20 cellular contexts compared by ENCODE assay signal in genomic region chr2:216646116-216646515, GRCh38. TPM values are rescaled to one million over a fixed set of nuclear protein-coding genes. Genes with fewer than 3 reads are reported as not detected.
DNase-seq lines count a peak whose midpoint lies in the region; ATAC-seq and TF ChIP-seq lines count a peak whose summit lies in the region.
"Had no signal": no experiment of that assay in that cellular context is flagged by ENCODE, and none has a peak within 500 bp of the region (broad histone marks: within the 10 kb centered on the region; RNA-seq: fewer than 3 reads in every experiment).

No MANE protein-coding gene starts in this region.

- no peak overlapping the region for H3K4me3 Mint-ChIP-seq in nephron
- no peak overlapping the region for H3K4me3 Mint-ChIP-seq in activated CD4-positive, alpha-beta memory T cell treated with anti-CD3 and anti-CD28 coated beads, Interleukin-2, amount 10 ng/mL, durations not matched to agents 7 days and 5 days
- H3K4me3 Mint-ChIP-seq: CD4-positive, alpha-beta memory T cell had no signal

- TF ChIP-seq CTCF in IMR-90 (conservative IDR thresholded peaks at IDR 0.05; ENCODE audit: low read depth, low read length) (no peak), body of pancreas (IDR thresholded peaks at IDR 0.05) (no peak), nephron (IDR thresholded peaks at IDR 0.05; ENCODE audit: unreplicated experiment in 3 of 3) (no peak), thoracic aorta (IDR thresholded peaks at IDR 0.05) (no peak), OCI-LY7 (conservative IDR thresholded peaks at IDR 0.05; ENCODE audit: low read length) (no peak)

- intact Hi-C loops in IMR-90 (cut with micrococcal nuclease): no loop called here
- intact Hi-C loops in body of pancreas (cut with DNase I): no loop called here
- intact Hi-C loops in OCI-LY7 (cut with micrococcal nuclease; ENCODE audit: unreplicated experiment): no loop called here

- peak overlapping the region; percentile 31 to 91 (median 34) for H3K27ac Mint-ChIP-seq in nephron
- H3K27ac Mint-ChIP-seq in activated CD4-positive, alpha-beta memory T cell treated with anti-CD3 and anti-CD28 coated beads, Interleukin-2, amount 10 ng/mL, durations not matched to agents 7 days and 5 days: no peak overlapping the region
- H3K27ac Mint-ChIP-seq: CD4-positive, alpha-beta memory T cell had no signal

- H3K4me1 ChIP-seq in IMR-90 (ENCODE audit: control insufficient read depth, insufficient read depth, low read length) (peaks cover 24% of the 10 kb centered on the region; the same call in 1 of the 2 replicates), body of pancreas (peaks cover 83% of the 10 kb centered on the region), thoracic aorta (ENCODE audit: control insufficient read depth in 1 of 2, low read depth in 2 of 2) (peaks cover 36 to 84% of the 10 kb centered on the region in 2 donors), OCI-LY7 (ENCODE audit: insufficient read depth, low read length, poor library complexity, severe bottlenecking) (peaks cover 5% of the 10 kb centered on the region)

- H3K4me2 ChIP-seq in IMR-90 (ENCODE audit: low read depth, low read length) (no peak overlapping the region), OCI-LY7 (ENCODE audit: low read length) (no peak overlapping the region)
- H3K4me2 ChIP-seq: BLaER1 had no signal

- no peak overlapping the region for H3K4ac ChIP-seq in IMR-90 (ENCODE audit: low read depth, low read length)

- H2BK15ac ChIP-seq in IMR-90 (ENCODE audit: low read depth, low read length): no peak overlapping the region

- BruUV-seq in IMR-90 (replicated peaks; lab: Mats Ljungman, UMichigan): no TSS peak
- no TSS peak for BruUV-seq in OCI-LY7 (replicated peaks; lab: Mats Ljungman, UMichigan)

- H3K56ac ChIP-seq in IMR-90 (ENCODE audit: extremely low read depth, insufficient read depth, low read length): no peak overlapping the region

- H3K79me1 ChIP-seq in IMR-90 (ENCODE audit: low read depth in 1 of 2, low read length in 2 of 2): no peaks in the 10 kb centered on the region

- H3K4me3 ChIP-seq in IMR-90 (ENCODE audit: insufficient read depth, low read depth, low read length): no peak overlapping the region
- H3K4me3 ChIP-seq in body of pancreas: no peak overlapping the region
- no peak overlapping the region for H3K4me3 ChIP-seq in thoracic aorta
- no peak overlapping the region for H3K4me3 ChIP-seq in OCI-LY7 (ENCODE audit: low read depth, low read length, poor library complexity, severe bottlenecking)
- H3K4me3 ChIP-seq: BLaER1 had no signal

- no peak overlapping the region for H2BK5ac ChIP-seq in IMR-90 (ENCODE audit: low read depth, low read length, poor library complexity, severe bottlenecking)

- H3K79me2 ChIP-seq in OCI-LY7 (ENCODE audit: insufficient read depth, low read depth, low read length): no peaks in the 10 kb centered on the region

- H2AFZ ChIP-seq in IMR-90 (replicated peaks; ENCODE audit: low read length, poor library complexity) (no peak overlapping the region), OCI-LY7 (ENCODE audit: low read length) (no peak overlapping the region)

- H3K36me3 ChIP-seq in IMR-90 (ENCODE audit: control insufficient read depth, insufficient read depth, low read length) (no peaks in the 10 kb centered on the region), body of pancreas (replicated peaks in 1 of 2; ENCODE audit: insufficient read depth in 1 of 2, low read depth in 2 of 2) (no peaks in the 10 kb centered on the region), thoracic aorta (peaks cover 3% of the 10 kb centered on the region), OCI-LY7 (ENCODE audit: insufficient read depth, low read length) (no peaks in the 10 kb centered on the region)

- peaks cover 4% of the 10 kb centered on the region for H3K27me3 Mint-ChIP-seq in nephron (ENCODE audit: low read depth)
- H3K27me3 Mint-ChIP-seq in activated CD4-positive, alpha-beta memory T cell treated with anti-CD3 and anti-CD28 coated beads, Interleukin-2, amount 10 ng/mL, durations not matched to agents 7 days and 5 days: peaks cover 14% of the 10 kb centered on the region

- H3K14ac ChIP-seq in IMR-90 (replicated peaks; ENCODE audit: low read depth, low read length): no peak overlapping the region

- no peak overlapping the region for H4K5ac ChIP-seq in IMR-90 (ENCODE audit: low read depth, low read length)

- no peak overlapping the region for H2AK9ac ChIP-seq in IMR-90 (replicated peaks; ENCODE audit: low read depth, low read length, poor library complexity)

- TF ChIP-seq POLR2A in IMR-90 (IDR thresholded peaks at IDR 0.05; ENCODE audit: low read depth, low read length) (no peak), body of pancreas (IDR thresholded peaks at IDR 0.05) (no peak)

- H3K18ac ChIP-seq in IMR-90 (ENCODE audit: low read depth, low read length): no peak overlapping the region

- H3K27me3 ChIP-seq in IMR-90 (ENCODE audit: control insufficient read depth, insufficient read depth, low read length) (no peaks in the 10 kb centered on the region), body of pancreas (no peaks in the 10 kb centered on the region), thoracic aorta (replicated peaks; ENCODE audit: insufficient read depth) (no peaks in the 10 kb centered on the region)
- H3K27me3 ChIP-seq: BLaER1 had no signal

- dilution Hi-C loops in IMR-90 (cut with HindIII; ENCODE audit: low sequenced_read_pairs, unreplicated experiment): no loop called here

- no peak overlapping the region for H2BK120ac ChIP-seq in IMR-90 (ENCODE audit: low read depth, low read length)

- CTCF ChIA-PET in IMR-90 (lab: Yijun Ruan, JAX) (no interaction called here), OCI-LY7 (lab: Charles Lee; ENCODE audit: unreplicated experiment) (no interaction called here)
- CTCF ChIA-PET in activated CD4-positive, alpha-beta memory T cell treated with anti-CD3 and anti-CD28 coated beads, Interleukin-2, amount 10 ng/mL, durations not matched to agents 7 days and 5 days (lab: Charles Lee): interaction anchor here (1.5 kb wide), 1 partner anchor 21 kb away, joined by 3 read pairs; no protein-coding TSS in a partner anchor

- 80% methylated on average over 1 of the region's 3 CpGs; no CpG with 5 or more reads in 1 of the 2 experiments for WGBS in IMR-90 (ENCODE audit: extremely low coverage in 2 of 2, insufficient read length in 1 of 2), 2 experiments
- 89 to 90% methylated on average over 3 of the region's 3 CpGs for WGBS in body of pancreas, 2 donors

- no peaks in the 10 kb centered on the region for H3K9me2 ChIP-seq in OCI-LY7 (ENCODE audit: insufficient read depth, low read length)

- no peak overlapping the region for H2AK5ac ChIP-seq in IMR-90 (ENCODE audit: low read depth, low read length)

- peaks cover 63% of the 10 kb centered on the region for H3K4me1 Mint-ChIP-seq in nephron
- no peaks in the 10 kb centered on the region for H3K4me1 Mint-ChIP-seq in activated CD4-positive, alpha-beta memory T cell treated with anti-CD3 and anti-CD28 coated beads, Interleukin-2, amount 10 ng/mL, durations not matched to agents 7 days and 5 days
- H3K4me1 Mint-ChIP-seq: CD4-positive, alpha-beta memory T cell had no signal

- no peak overlapping the region for H4K8ac ChIP-seq in IMR-90 (ENCODE audit: low read depth in 2 of 2, low read length in 2 of 2)

- peaks cover 3% of the 10 kb centered on the region for H3K9me1 ChIP-seq in IMR-90 (ENCODE audit: insufficient read depth, low read length)

- H2BK20ac ChIP-seq in IMR-90 (ENCODE audit: low read depth, low read length): no peak overlapping the region

- no peaks in the 10 kb centered on the region for H3K9me3 ChIP-seq in IMR-90 (ENCODE audit: control insufficient read depth, insufficient read depth, low read length)
- H3K9me3 ChIP-seq in body of pancreas: no peaks in the 10 kb centered on the region
- H3K9me3 ChIP-seq in thoracic aorta: no peaks in the 10 kb centered on the region
- no peaks in the 10 kb centered on the region; the same call in 1 of the 2 replicates for H3K9me3 ChIP-seq in OCI-LY7 (ENCODE audit: low read length)
- H3K9me3 ChIP-seq: BLaER1 had no signal

- H3K23ac ChIP-seq in IMR-90 (ENCODE audit: low read depth, low read length): no peak overlapping the region

- POLR2A ChIA-PET in IMR-90 (lab: Charles Lee; ENCODE audit: unreplicated experiment) (no interaction called here), OCI-LY7 (lab: Charles Lee) (interaction anchor here (0.6 to 0.7 kb wide), 2 partner anchors 23 to 505 kb away, joined by 3 to 4 read pairs; no protein-coding TSS in a partner anchor)
- POLR2A ChIA-PET in activated CD4-positive, alpha-beta memory T cell treated with anti-CD3 and anti-CD28 coated beads, Interleukin-2, amount 10 ng/mL, durations not matched to agents 7 days and 5 days (lab: Charles Lee): no interaction called here

- DNase-seq in IMR-90 (no peak), body of pancreas (no peak), thoracic aorta (ENCODE audit: low spot score) (no peak), SIG-M5 (lab: John Stamatoyannopoulos, UW) (no peak), OCI-LY7 (ENCODE audit: low spot score) (no peak)
- no peak for DNase-seq in activated CD4-positive, alpha-beta memory T cell treated with anti-CD3 and anti-CD28 coated beads, Interleukin-2, amount 10 ng/mL, durations not matched to agents 7 days and 5 days
- DNase-seq: CD4-positive, alpha-beta memory T cell; DMS153; EL; GOT3; KBM-7; MV-4-11; NCI-H1694 treated with DMSO at 0.1 percent for 48 hours; NCI-H2227 treated with DMSO at 0.1 percent for 48 hours; NCI-H510A treated with DMSO at 0.1 percent for 48 hours; NCI-H774; OCI-M1 had no signal

- no peak overlapping the region for H3K27ac ChIP-seq in IMR-90 (ENCODE audit: insufficient read depth, low read length)
- H3K27ac ChIP-seq in body of pancreas: peak overlapping the region; percentile 86 to 92 (median 89)
- peak overlapping the region; percentile 42 to 83 for H3K27ac ChIP-seq in thoracic aorta
- no peak overlapping the region for H3K27ac ChIP-seq in OCI-LY7 (ENCODE audit: low read depth, low read length, poor library complexity, severe bottlenecking)
- H3K27ac ChIP-seq: BLaER1, RWPE1 had no signal

- in situ Hi-C loops in IMR-90 (cut with MboI; ENCODE audit: low sequenced_read_pairs): no loop called here

- H4K91ac ChIP-seq in IMR-90 (ENCODE audit: insufficient read depth, low read depth, low read length): no peak overlapping the region

- H3K9me3 Mint-ChIP-seq in nephron: no peaks in the 10 kb centered on the region
- H3K9me3 Mint-ChIP-seq in activated CD4-positive, alpha-beta memory T cell treated with anti-CD3 and anti-CD28 coated beads, Interleukin-2, amount 10 ng/mL, durations not matched to agents 7 days and 5 days: no peaks in the 10 kb centered on the region

- no peak for TF ChIP-seq RAD21 in IMR-90 (IDR thresholded peaks at IDR 0.05; ENCODE audit: low read length)

- peaks cover 53% of the 10 kb centered on the region for H3K36me3 Mint-ChIP-seq in nephron (ENCODE audit: low read depth)
- no peaks in the 10 kb centered on the region for H3K36me3 Mint-ChIP-seq in activated CD4-positive, alpha-beta memory T cell treated with anti-CD3 and anti-CD28 coated beads, Interleukin-2, amount 10 ng/mL, durations not matched to agents 7 days and 5 days (ENCODE audit: low read depth)
- H3K36me3 Mint-ChIP-seq: CD4-positive, alpha-beta memory T cell had no signal

- no peaks in the 10 kb centered on the region for H4K20me1 ChIP-seq in IMR-90 (ENCODE audit: insufficient read depth, low read length)
- H4K20me1 ChIP-seq in OCI-LY7 (ENCODE audit: insufficient read depth, low read length): no peaks in the 10 kb centered on the region

- no peak overlapping the region for H3K9ac ChIP-seq in IMR-90 (ENCODE audit: low read depth, low read length)
- H3K9ac ChIP-seq: BLaER1 had no signal

- ATAC-seq in IMR-90 (ENCODE audit: low read depth): no peak
- no peak for ATAC-seq in body of pancreas
- ATAC-seq in thoracic aorta (ENCODE audit: insufficient number of reproducible peaks, low FRiP score, low read depth): no peak

RNA-seq across cellular contexts. Expression of gene IGFBP2, which starts 12.9 kb away (rescaled TPM):
- 33.5 and 36.7 TPM in 2 replicates for total RNA-seq in IMR-90 (2012; rRNA removed)
- 236 and 257 TPM in 2 replicates for polyA plus RNA-seq in IMR-90 (2012; rRNA removed)
- 205 and 355 TPM in 2 replicates for polyA plus RNA-seq in IMR-90 (2012; cell fraction: cytosol; rRNA removed)
- polyA plus RNA-seq in IMR-90 (2012; cell fraction: nucleus; rRNA removed; ENCODE audit: low replicate concordance): 73.3 and 119 TPM in 2 replicates
- 100 to 1,000 TPM; 129 to 170 TPM for total RNA-seq in body of pancreas
- 1,000 to 10,000 TPM in 1 of 2 donors, 100 to 1,000 TPM in 1; 608 to 2,156 TPM for total RNA-seq in thoracic aorta
- total RNA-seq in OCI-LY7 (2014; rRNA removed; shearing (Covaris generic)): 0.66 and 0.75 TPM in 2 replicates
- 0.81 TPM in 1 of 2 replicates, not detected in the other for total RNA-seq in OCI-LY7 (2022)
- total RNA-seq in activated CD4-positive, alpha-beta memory T cell treated with anti-CD3 and anti-CD28 coated beads, Interleukin-2, amount 10 ng/mL, durations not matched to agents 7 days and 5 days: 1 to 10 TPM in 1 of 2 experiments, under 1 TPM in 1; 0.83 to 1.2 TPM
- total RNA-seq: CD4-positive, alpha-beta memory T cell had no signal
- polyA plus RNA-seq: CD4-positive, alpha-beta memory T cell had no signal

RNA-seq across cellular contexts. Expression of gene IGFBP5, which starts 49.2 kb away (rescaled TPM):
- total RNA-seq in IMR-90 (2012; rRNA removed) (392 and 433 TPM in 2 replicates), body of pancreas (100 to 1,000 TPM in 1 of 2 donors, 10 to 100 TPM in 1; 35.8 to 415 TPM), thoracic aorta (1,000 to 10,000 TPM in 1 of 2 donors, 100 to 1,000 TPM in 1; 482 to 2,105 TPM), OCI-LY7 (2022) (not detected in 2 replicates)
- 1,339 and 1,767 TPM in 2 replicates for polyA plus RNA-seq in IMR-90 (2012; rRNA removed)
- 847 and 1,056 TPM in 2 replicates for polyA plus RNA-seq in IMR-90 (2012; cell fraction: cytosol; rRNA removed)
- polyA plus RNA-seq in IMR-90 (2012; cell fraction: nucleus; rRNA removed; ENCODE audit: low replicate concordance): 732 and 841 TPM in 2 replicates
- not detected in 2 replicates for total RNA-seq in OCI-LY7 (2014; rRNA removed; shearing (Covaris generic))
- total RNA-seq in activated CD4-positive, alpha-beta memory T cell treated with anti-CD3 and anti-CD28 coated beads, Interleukin-2, amount 10 ng/mL, durations not matched to agents 7 days and 5 days: not detected
- polyA plus RNA-seq: CD4-positive, alpha-beta memory T cell had no signal

Comparison
In these comparisons a context has a peak if more than half of its experiments do, and no peak if none do; other contexts are left out.
1. H3K27ac ChIP-seq: peak in body of pancreas (4 of 4) and thoracic aorta (2 of 2); none in IMR-90 (single experiment) and OCI-LY7 (single experiment).
2. RNA of gene IGFBP2, which starts 12.9 kb away (total RNA-seq): 608 to 2,156 TPM in thoracic aorta, 129 to 170 TPM in body of pancreas and 33.5 to 36.7 TPM in IMR-90; 0.83 to 1.2 TPM in activated CD4-positive, alpha-beta memory T cell treated with anti-CD3 and anti-CD28 coated beads, Interleukin-2, amount 10 ng/mL, durations not matched to agents 7 days and 5 days and 0.66 to 0.81 TPM in OCI-LY7; every median in the first group is over 10 times any median in the second.
3. RNA of gene IGFBP5, which starts 49.2 kb away (total RNA-seq): 482 to 2,105 TPM in thoracic aorta, 35.8 to 415 TPM in body of pancreas and 392 to 433 TPM in IMR-90; not detected in OCI-LY7 and not detected in activated CD4-positive, alpha-beta memory T cell treated with anti-CD3 and anti-CD28 coated beads, Interleukin-2, amount 10 ng/mL, durations not matched to agents 7 days and 5 days; every median in the first group is over 10 times any median in the second.